Comparison of ENCODE assay signal across 9 cellular contexts in the genomic region with DNA sequence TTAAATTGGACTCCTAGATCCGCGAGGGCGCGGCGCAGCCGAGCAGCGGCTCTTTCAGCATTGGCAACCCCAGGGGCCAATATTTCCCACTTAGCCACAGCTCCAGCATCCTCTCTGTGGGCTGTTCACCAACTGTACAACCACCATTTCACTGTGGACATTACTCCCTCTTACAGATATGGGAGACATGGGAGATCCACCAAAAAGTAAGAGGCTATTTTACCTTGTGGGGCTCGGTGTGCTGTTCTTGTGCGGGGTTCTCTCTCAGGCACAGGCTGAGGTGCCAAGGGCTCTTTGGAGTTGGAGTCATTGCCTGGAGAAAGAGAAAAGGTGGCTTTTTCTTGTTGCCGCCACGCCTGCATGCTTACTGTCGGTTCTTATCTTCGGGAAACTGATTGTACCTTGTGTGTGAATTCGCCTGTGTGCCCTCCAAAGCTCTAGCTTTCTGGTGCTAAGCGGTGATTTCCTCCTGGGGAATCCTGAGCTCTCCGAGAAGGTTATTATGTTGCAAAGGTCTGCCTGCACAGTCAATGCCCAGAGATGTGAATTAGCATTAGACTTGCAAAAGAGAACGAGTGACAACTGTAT. TPM values are rescaled to one million over a fixed set of nuclear protein-coding genes. Genes with fewer than 3 reads are reported as not detected.
A peak's percentile ranks its signal among the peaks of the same experiment; 100 is the strongest.
DNase-seq lines count a peak whose midpoint lies in the region; ATAC-seq, FAIRE-seq and TF ChIP-seq lines count a peak whose summit lies in the region.
"Had no signal": no experiment of that assay in that cellular context is flagged by ENCODE, and none has a peak within 500 bp of the region (broad histone marks: within the 10 kb centered on the region; RNA-seq: fewer than 3 reads in every experiment).

No MANE protein-coding gene starts in this region.

- CTCF ChIA-PET in PC-3 (lab: Charles Lee) = no interaction called here

- H3K27me3 ChIP-seq in PC-3 (ENCODE audit: low read length) = no peaks in the 10 kb centered on the region
- peaks cover 0 to 100% (median 84%) of the 10 kb centered on the region in 4 donors for H3K27me3 ChIP-seq in esophagus muscularis mucosa

- no peaks in the 10 kb centered on the region for H3K9me2 ChIP-seq in PC-3 (replicated peaks; ENCODE audit: low read length)

- no peak for FAIRE-seq in GM12891 (lab: Jason Lieb, UNC)

- BruUV-seq in PC-3 (replicated peaks; lab: Mats Ljungman, UMichigan) = TSS peak; percentile 50

- TF ChIP-seq POLR2A in esophagus muscularis mucosa (IDR thresholded peaks at IDR 0.05; ENCODE audit: low read depth) (no peak), GM12891 (IDR thresholded peaks at IDR 0.05; ENCODE audit: low read depth, low read length) (no peak)

- H3K9me3 ChIP-seq in PC-3 (ENCODE audit: low read length) = no peaks in the 10 kb centered on the region
- no peaks in the 10 kb centered on the region for H3K9me3 ChIP-seq in esophagus muscularis mucosa

- peaks cover 28% of the 10 kb centered on the region for H3K79me2 ChIP-seq in PC-3 (ENCODE audit: low read length)

- no peaks in the 10 kb centered on the region for H3F3A ChIP-seq in PC-3 (ENCODE audit: low read length, unreplicated experiment)

- H4K20me1 ChIP-seq in PC-3 (ENCODE audit: low read length) = no peaks in the 10 kb centered on the region

- H3K9ac ChIP-seq in PC-3 (ENCODE audit: low read length) = peak overlapping the region; percentile 65

- H3K4me1 ChIP-seq in PC-3 (ENCODE audit: insufficient read depth, low read length) (peaks cover 26% of the 10 kb centered on the region), esophagus muscularis mucosa (peaks cover 17 to 44% (median 39%) of the 10 kb centered on the region in 4 donors)

- POLR2A ChIA-PET in PC-3 (lab: Charles Lee; ENCODE audit: unreplicated experiment) = no interaction called here

- intact Hi-C loops in PC-3 (cut with micrococcal nuclease) (loop anchor here (1.0 to 10.0 kb wide), 6 partner anchors 14 to 578 kb away; no protein-coding TSS in a partner anchor), esophagus muscularis mucosa (cut with DNase I) (no loop called here)

- peak overlapping the region; percentile 93 for H2AFZ ChIP-seq in PC-3 (ENCODE audit: low read length)

- H3K36me3 ChIP-seq in PC-3 (ENCODE audit: low read depth, low read length) (no peaks in the 10 kb centered on the region), esophagus muscularis mucosa (no peaks in the 10 kb centered on the region)

- DNase-seq in H4 (ENCODE audit: low spot score) = peak; percentile 14
- no peak for DNase-seq in PC-3
- no peak for DNase-seq in esophagus muscularis mucosa (ENCODE audit: extremely low spot score)
- no peak for DNase-seq in retinal pigment epithelial cell (ENCODE audit: low read depth)
- no peak for DNase-seq in GM12891 (ENCODE audit: insufficient read length, low spot score)
- DNase-seq in germinal center (ENCODE audit: low spot score) = no peak
- DNase-seq in activated naive CD4-positive, alpha-beta T cell treated with Interleukin-2 at 50 U/mL for 16 hours = no peak

- H3K4me3 ChIP-seq in PC-3 (ENCODE audit: low read length) (peak overlapping the region; percentile 86), esophagus muscularis mucosa (peak overlapping the region; percentile 45 to 54 (median 47)), retinal pigment epithelial cell (ENCODE audit: low read length) (peak overlapping the region; percentile 53)

- peak; percentile 5 for ATAC-seq in PC-3
- no peak for ATAC-seq in GM21717 (IDR thresholded peaks at IDR 0.05; ENCODE audit: unreplicated experiment)

- no peak for TF ChIP-seq EP300 in esophagus muscularis mucosa (IDR thresholded peaks at IDR 0.05)

- H3K4me2 ChIP-seq in PC-3 (ENCODE audit: low read length) = peak overlapping the region; percentile 98

- under 1% methylated on average over 17 of the region's 17 CpGs for WGBS in esophagus muscularis mucosa

- H3K27ac ChIP-seq in PC-3 (ENCODE audit: low read length) (peak overlapping the region; percentile 36), esophagus muscularis mucosa (replicated peaks in 1 of 4) (no peak overlapping the region)

- TF ChIP-seq CTCF in PC-3 (conservative IDR thresholded peaks at IDR 0.05; ENCODE audit: low read depth, low read length) = no peak
- TF ChIP-seq CTCF in esophagus muscularis mucosa (IDR thresholded peaks at IDR 0.05) = no peak
- no peak for TF ChIP-seq CTCF in retinal pigment epithelial cell (conservative IDR thresholded peaks at IDR 0.05; ENCODE audit: low read depth, low read length)

TF ChIP-seq in GM12891, 5 proteins besides CTCF, POLR2A, EP300 and RAD21:
- TF ChIP-seq PAX5 (IDR thresholded peaks at IDR 0.05; ENCODE audit: insufficient read depth, low read length, severe bottlenecking) (no peak), TAF1 (IDR thresholded peaks at IDR 0.05; ENCODE audit: low read depth, low read length) (no peak), POU2F2 (IDR thresholded peaks at IDR 0.05; ENCODE audit: low read depth, low read length) (no peak), POLR2AphosphoS5 (IDR thresholded peaks at IDR 0.05; ENCODE audit: low read depth, low read length) (no peak), SPI1 (IDR thresholded peaks at IDR 0.05; ENCODE audit: low read depth, low read length) (no peak)

RNA-seq across cellular contexts. Expression of gene ISL1, which starts 0.3 kb away (rescaled TPM):
- total RNA-seq in H4 (2014; rRNA removed; shearing (Covaris generic)) = 4.6 TPM in 2 replicates
- total RNA-seq in PC-3 (2014; rRNA removed) (1.4 and 1.5 TPM in 2 replicates), esophagus muscularis mucosa (not detected)
- polyA plus RNA-seq in GM12891 (2012; ENCODE audit: low read depth, missing spikeins) = not detected
- total RNA-seq: posterior vena cava had no signal
